Comparison of ENCODE assay signal across 1 cellular context in genomic region chr3:71380096-71380495, GRCh38.
TF ChIP-seq lines count a peak whose summit lies in the region.

No MANE protein-coding gene starts in this region.

TF ChIP-seq in HepG2, 621 proteins besides CTCF, POLR2A, EP300 and RAD21 (continued from another document and continues in another):
- no peak for TF ChIP-seq KAT2B (IDR thresholded peaks at IDR 0.05; ENCODE audit: borderline replicate concordance, low read depth, low read length)
- no peak for TF ChIP-seq ZNF10 (CRISPR knock-in tag; IDR thresholded peaks at IDR 0.05; ENCODE audit: borderline replicate concordance, low read depth)
- TF ChIP-seq, protein P1, sequence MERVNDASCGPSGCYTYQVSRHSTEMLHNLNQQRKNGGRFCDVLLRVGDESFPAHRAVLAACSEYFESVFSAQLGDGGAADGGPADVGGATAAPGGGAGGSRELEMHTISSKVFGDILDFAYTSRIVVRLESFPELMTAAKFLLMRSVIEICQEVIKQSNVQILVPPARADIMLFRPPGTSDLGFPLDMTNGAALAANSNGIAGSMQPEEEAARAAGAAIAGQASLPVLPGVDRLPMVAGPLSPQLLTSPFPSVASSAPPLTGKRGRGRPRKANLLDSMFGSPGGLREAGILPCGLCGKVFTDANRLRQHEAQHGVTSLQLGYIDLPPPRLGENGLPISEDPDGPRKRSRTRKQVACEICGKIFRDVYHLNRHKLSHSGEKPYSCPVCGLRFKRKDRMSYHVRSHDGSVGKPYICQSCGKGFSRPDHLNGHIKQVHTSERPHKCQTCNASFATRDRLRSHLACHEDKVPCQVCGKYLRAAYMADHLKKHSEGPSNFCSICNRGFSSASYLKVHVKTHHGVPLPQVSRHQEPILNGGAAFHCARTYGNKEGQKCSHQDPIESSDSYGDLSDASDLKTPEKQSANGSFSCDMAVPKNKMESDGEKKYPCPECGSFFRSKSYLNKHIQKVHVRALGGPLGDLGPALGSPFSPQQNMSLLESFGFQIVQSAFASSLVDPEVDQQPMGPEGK (CRISPR knock-in tag; IDR thresholded peaks at IDR 0.05) = peak; percentile 45; the same call in 1 of the 2 replicates
- no peak for TF ChIP-seq ZNF569 (CRISPR knock-in tag; IDR thresholded peaks at IDR 0.05; ENCODE audit: borderline replicate concordance)
- TF ChIP-seq, protein P2, sequence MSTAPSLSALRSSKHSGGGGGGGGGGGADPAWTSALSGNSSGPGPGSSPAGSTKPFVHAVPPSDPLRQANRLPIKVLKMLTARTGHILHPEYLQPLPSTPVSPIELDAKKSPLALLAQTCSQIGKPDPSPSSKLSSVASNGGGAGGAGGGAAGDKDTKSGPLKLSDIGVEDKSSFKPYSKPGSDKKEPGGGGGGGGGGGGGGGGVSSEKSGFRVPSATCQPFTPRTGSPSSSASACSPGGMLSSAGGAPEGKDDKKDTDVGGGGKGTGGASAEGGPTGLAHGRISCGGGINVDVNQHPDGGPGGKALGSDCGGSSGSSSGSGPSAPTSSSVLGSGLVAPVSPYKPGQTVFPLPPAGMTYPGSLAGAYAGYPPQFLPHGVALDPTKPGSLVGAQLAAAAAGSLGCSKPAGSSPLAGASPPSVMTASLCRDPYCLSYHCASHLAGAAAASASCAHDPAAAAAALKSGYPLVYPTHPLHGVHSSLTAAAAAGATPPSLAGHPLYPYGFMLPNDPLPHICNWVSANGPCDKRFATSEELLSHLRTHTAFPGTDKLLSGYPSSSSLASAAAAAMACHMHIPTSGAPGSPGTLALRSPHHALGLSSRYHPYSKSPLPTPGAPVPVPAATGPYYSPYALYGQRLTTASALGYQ (CRISPR knock-in tag; IDR thresholded peaks at IDR 0.05) = no peak
- no peak for TF ChIP-seq ZNF44 (CRISPR knock-in tag; IDR thresholded peaks at IDR 0.05)
- TF ChIP-seq, protein P3, sequence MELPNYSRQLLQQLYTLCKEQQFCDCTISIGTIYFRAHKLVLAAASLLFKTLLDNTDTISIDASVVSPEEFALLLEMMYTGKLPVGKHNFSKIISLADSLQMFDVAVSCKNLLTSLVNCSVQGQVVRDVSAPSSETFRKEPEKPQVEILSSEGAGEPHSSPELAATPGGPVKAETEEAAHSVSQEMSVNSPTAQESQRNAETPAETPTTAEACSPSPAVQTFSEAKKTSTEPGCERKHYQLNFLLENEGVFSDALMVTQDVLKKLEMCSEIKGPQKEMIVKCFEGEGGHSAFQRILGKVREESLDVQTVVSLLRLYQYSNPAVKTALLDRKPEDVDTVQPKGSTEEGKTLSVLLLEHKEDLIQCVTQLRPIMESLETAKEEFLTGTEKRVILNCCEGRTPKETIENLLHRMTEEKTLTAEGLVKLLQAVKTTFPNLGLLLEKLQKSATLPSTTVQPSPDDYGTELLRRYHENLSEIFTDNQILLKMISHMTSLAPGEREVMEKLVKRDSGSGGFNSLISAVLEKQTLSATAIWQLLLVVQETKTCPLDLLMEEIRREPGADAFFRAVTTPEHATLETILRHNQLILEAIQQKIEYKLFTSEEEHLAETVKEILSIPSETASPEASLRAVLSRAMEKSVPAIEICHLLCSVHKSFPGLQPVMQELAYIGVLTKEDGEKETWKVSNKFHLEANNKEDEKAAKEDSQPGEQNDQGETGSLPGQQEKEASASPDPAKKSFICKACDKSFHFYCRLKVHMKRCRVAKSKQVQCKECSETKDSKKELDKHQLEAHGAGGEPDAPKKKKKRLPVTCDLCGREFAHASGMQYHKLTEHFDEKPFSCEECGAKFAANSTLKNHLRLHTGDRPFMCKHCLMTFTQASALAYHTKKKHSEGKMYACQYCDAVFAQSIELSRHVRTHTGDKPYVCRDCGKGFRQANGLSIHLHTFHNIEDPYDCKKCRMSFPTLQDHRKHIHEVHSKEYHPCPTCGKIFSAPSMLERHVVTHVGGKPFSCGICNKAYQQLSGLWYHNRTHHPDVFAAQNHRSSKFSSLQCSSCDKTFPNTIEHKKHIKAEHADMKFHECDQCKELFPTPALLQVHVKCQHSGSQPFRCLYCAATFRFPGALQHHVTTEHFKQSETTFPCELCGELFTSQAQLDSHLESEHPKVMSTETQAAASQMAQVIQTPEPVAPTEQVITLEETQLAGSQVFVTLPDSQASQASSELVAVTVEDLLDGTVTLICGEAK (IDR thresholded peaks at IDR 0.05) = no peak
- TF ChIP-seq, protein P3 (CRISPR knock-in tag; IDR thresholded peaks at IDR 0.05) = no peak
- no peak for TF ChIP-seq CBX5 (CRISPR knock-in tag; IDR thresholded peaks at IDR 0.05; ENCODE audit: borderline replicate concordance)
- TF ChIP-seq ISL2 (CRISPR knock-in tag; IDR thresholded peaks at IDR 0.05) = no peak
- TF ChIP-seq ZNF776 (CRISPR knock-in tag; IDR thresholded peaks at IDR 0.05) = no peak
- TF ChIP-seq ZNF770 (CRISPR knock-in tag; IDR thresholded peaks at IDR 0.05) = no peak
- TF ChIP-seq ZNF747 (CRISPR knock-in tag; IDR thresholded peaks at IDR 0.05; ENCODE audit: borderline replicate concordance) = no peak
- TF ChIP-seq STAG1 (CRISPR knock-in tag; IDR thresholded peaks at IDR 0.05) = peak; percentile 59
- TF ChIP-seq BHLHE40 (IDR thresholded peaks at IDR 0.05; ENCODE audit: low read length) = no peak
- no peak for TF ChIP-seq CREM (IDR thresholded peaks at IDR 0.05)
- no peak for TF ChIP-seq CREM (CRISPR knock-in tag; IDR thresholded peaks at IDR 0.05)
- TF ChIP-seq, protein P4, sequence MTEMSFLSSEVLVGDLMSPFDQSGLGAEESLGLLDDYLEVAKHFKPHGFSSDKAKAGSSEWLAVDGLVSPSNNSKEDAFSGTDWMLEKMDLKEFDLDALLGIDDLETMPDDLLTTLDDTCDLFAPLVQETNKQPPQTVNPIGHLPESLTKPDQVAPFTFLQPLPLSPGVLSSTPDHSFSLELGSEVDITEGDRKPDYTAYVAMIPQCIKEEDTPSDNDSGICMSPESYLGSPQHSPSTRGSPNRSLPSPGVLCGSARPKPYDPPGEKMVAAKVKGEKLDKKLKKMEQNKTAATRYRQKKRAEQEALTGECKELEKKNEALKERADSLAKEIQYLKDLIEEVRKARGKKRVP (CRISPR knock-in tag; IDR thresholded peaks at IDR 0.05) = no peak
- TF ChIP-seq NCOA1 (CRISPR knock-in tag; IDR thresholded peaks at IDR 0.05) = no peak
- TF ChIP-seq ZNF136 (CRISPR knock-in tag; IDR thresholded peaks at IDR 0.05; ENCODE audit: low read depth) = no peak
- no peak for TF ChIP-seq ZNF883 (CRISPR knock-in tag; IDR thresholded peaks at IDR 0.05; ENCODE audit: not compliant biosample characterization)
- TF ChIP-seq AKAP8 (CRISPR knock-in tag; IDR thresholded peaks at IDR 0.05) = no peak
- TF ChIP-seq FOXP4 (CRISPR knock-in tag; IDR thresholded peaks at IDR 0.05) = no peak
- no peak for TF ChIP-seq KDM1A (CRISPR knock-in tag; IDR thresholded peaks at IDR 0.05)
- no peak for TF ChIP-seq RORA (CRISPR knock-in tag; IDR thresholded peaks at IDR 0.05)
- TF ChIP-seq, protein P5, sequence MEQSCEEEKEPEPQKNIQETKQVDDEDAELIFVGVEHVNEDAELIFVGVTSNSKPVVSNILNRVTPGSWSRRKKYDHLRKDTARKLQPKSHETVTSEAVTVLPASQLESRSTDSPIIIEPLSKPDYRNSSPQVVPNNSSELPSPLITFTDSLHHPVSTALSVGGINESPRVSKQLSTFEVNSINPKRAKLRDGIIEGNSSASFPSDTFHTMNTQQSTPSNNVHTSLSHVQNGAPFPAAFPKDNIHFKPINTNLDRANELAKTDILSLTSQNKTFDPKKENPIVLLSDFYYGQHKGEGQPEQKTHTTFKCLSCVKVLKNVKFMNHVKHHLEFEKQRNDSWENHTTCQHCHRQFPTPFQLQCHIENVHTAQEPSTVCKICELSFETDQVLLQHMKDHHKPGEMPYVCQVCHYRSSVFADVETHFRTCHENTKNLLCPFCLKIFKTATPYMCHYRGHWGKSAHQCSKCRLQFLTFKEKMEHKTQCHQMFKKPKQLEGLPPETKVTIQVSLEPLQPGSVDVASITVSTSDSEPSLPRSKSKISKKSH (CRISPR knock-in tag; IDR thresholded peaks at IDR 0.05; ENCODE audit: borderline replicate concordance) = no peak
- TF ChIP-seq ZFP91 (CRISPR knock-in tag; IDR thresholded peaks at IDR 0.05; ENCODE audit: borderline replicate concordance) = no peak
- no peak for TF ChIP-seq ZNF354B (CRISPR knock-in tag; IDR thresholded peaks at IDR 0.05)
- no peak for TF ChIP-seq TERF1 (CRISPR knock-in tag; IDR thresholded peaks at IDR 0.05)
- no peak for TF ChIP-seq ZBTB7A (CRISPR knock-in tag; IDR thresholded peaks at IDR 0.05)
- no peak for TF ChIP-seq PRMT3 (CRISPR knock-in tag; IDR thresholded peaks at IDR 0.05; ENCODE audit: borderline replicate concordance, low read depth)
- TF ChIP-seq FOXA3 (CRISPR knock-in tag; IDR thresholded peaks at IDR 0.05) = peak; percentile 38; the same call in 1 of the 2 replicates
- TF ChIP-seq ZNF432 (CRISPR knock-in tag; IDR thresholded peaks at IDR 0.05; ENCODE audit: borderline replicate concordance) = no peak
- TF ChIP-seq RARA (CRISPR knock-in tag; IDR thresholded peaks at IDR 0.05) = 0 out of 2 replicates have a peak, but pooled peaks have one; percentile 25
- no peak for TF ChIP-seq ZFP62 (CRISPR knock-in tag; IDR thresholded peaks at IDR 0.05)
- no peak for TF ChIP-seq ZNF557 (CRISPR knock-in tag; IDR thresholded peaks at IDR 0.05)
